In genomic region chr4:16001484-16001858, GRCh38 we compare ENCODE assay signal across 8 cellular contexts. TPM values are rescaled to one million over a fixed set of nuclear protein-coding genes. Genes with fewer than 3 reads are reported as not detected.
DNase-seq lines count a peak whose midpoint lies in the region; ATAC-seq and TF ChIP-seq lines count a peak whose summit lies in the region.

No MANE protein-coding gene starts in this region.

- H3K4me3 ChIP-seq in choroid plexus epithelial cell (ENCODE audit: low read depth, low read length) = no peak overlapping the region
- H3K4me3 ChIP-seq in left lung = no peak overlapping the region

- no peak overlapping the region for H3K27ac ChIP-seq in VCaP
- no peak overlapping the region for H3K27ac ChIP-seq in left lung

- ATAC-seq in GM18502 (IDR thresholded peaks at IDR 0.05; ENCODE audit: poor library complexity, unreplicated experiment) = peak; percentile 97
- ATAC-seq in HG02884 (IDR thresholded peaks at IDR 0.05; ENCODE audit: unreplicated experiment) = peak; percentile 98
- ATAC-seq in left lung = peak; percentile 99

- DNase-seq in AG08396 (ENCODE audit: low spot score) = peak; percentile 82
- DNase-seq in NCI-H2029 (lab: John Stamatoyannopoulos, UW) = peak; percentile 11
- DNase-seq in choroid plexus epithelial cell (ENCODE audit: low read depth) = peak; percentile 88
- peak in 1 of 2 donors; percentile 51 for DNase-seq in left lung
- peak; percentile 3 to 23 (median 14) for DNase-seq in stimulated activated CD4-positive, alpha-beta T cell treated with anti-CD3 and anti-CD28 coated beads, TNF-alpha, amount 100 ng/mL, for 24 hours (ENCODE audit: low read depth in 3 of 3)

- TF ChIP-seq CTCF in VCaP (conservative IDR thresholded peaks at IDR 0.05) (peak; percentile 85), choroid plexus epithelial cell (conservative IDR thresholded peaks at IDR 0.05; ENCODE audit: low read depth, low read length) (peak; percentile 94), left lung (IDR thresholded peaks at IDR 0.05) (peak; percentile 69 to 82)

- no peaks in the 10 kb centered on the region for H3K9me3 ChIP-seq in left lung

- H3K36me3 ChIP-seq in left lung = no peaks in the 10 kb centered on the region

- peaks cover 0 to 5% of the 10 kb centered on the region in 2 donors for H3K4me1 ChIP-seq in left lung

- intact Hi-C loops in left lung (cut with DNase I) = loop anchor here in 1 of 2 donors (5.0 kb wide), 1 partner anchor 194 kb away; no protein-coding TSS in a partner anchor

- H3K27me3 ChIP-seq in left lung = peaks cover 0 to 9% of the 10 kb centered on the region in 2 donors

RNA-seq across cellular contexts. Expression of gene FGFBP2, which starts 38.5 kb away (rescaled TPM):
- total RNA-seq in left lung = 1 to 10 TPM; 2.9 TPM
